19 cellular contexts compared by ENCODE assay signal in the genomic region with DNA sequence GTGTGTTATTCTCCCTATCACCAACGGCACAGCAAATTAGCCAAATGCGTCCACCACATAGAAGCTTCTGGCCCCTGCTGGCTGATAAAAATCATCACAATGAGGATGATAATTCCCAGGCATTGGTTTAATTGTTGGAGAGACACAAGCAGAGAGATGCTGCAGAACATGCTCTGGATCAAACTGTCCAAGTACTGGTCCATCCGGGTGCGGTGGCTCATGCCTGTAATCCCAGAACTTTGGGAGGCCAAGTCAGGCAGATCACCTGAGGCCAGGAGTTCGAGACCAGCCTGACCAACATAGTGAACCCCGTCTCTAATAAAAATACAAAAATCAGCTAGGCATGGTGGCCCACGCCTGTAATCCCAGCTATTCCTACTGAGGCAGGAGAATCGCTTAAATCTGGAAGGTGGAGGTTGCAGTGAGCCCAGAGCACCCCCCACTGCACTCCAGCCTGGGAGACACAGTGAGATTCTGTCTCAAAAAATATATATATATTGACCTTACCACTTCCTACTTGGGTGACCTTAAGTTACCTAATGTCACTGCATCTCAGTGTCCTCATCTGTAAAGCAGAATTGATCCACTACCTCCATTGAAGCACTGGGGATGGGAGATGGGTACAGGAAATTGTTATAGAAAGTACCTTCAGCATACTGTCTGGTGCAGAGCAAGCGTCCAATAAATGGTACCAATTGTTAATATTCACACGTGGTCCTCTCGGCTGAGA.
"Had no signal": no experiment of that assay in that cellular context is flagged by ENCODE, and none has a peak within 500 bp of the region (broad histone marks: within the 10 kb centered on the region; RNA-seq: fewer than 3 reads in every experiment).

No MANE protein-coding gene starts in this region.

- H3K36me3 Mint-ChIP-seq: natural killer cell treated with Interleukin-12 subunit alpha and Interleukin-12 subunit beta and Interleukin-15 and Interleukin-18, amount 100 ng/mL, for 72 hours had no signal

- H3K4me1 ChIP-seq: body of pancreas had no signal

- H3K27me3 ChIP-seq: body of pancreas, tibial artery, vagina had no signal

- H3K36me3 ChIP-seq: tibial artery, vagina had no signal

- H3K4me3 ChIP-seq: body of pancreas, tibial artery, vagina had no signal

- H3K27me3 Mint-ChIP-seq: activated T-cell treated with anti-CD3 and anti-CD28 coated beads, Interleukin-2, amount 50 U/mL, for 24 hours had no signal

- ATAC-seq: activated CD8-positive, alpha-beta T cell treated with anti-CD3 and anti-CD28 coated beads, Interleukin-2, amount 10 ng/mL, durations not matched to agents 7 days and 5 days; body of pancreas; natural killer cell treated with Interleukin-12 subunit alpha and Interleukin-12 subunit beta and Interleukin-15 and Interleukin-18, amount 100 ng/mL, for 72 hours; stimulated activated naive CD8-positive, alpha-beta T cell treated with anti-CD3 and anti-CD28 coated beads, Interleukin-15, Interleukin-2, amounts not matched to agents 100 U/mL and 50 U/mL, for 24 hours had no signal

- DNase-seq: activated CD4-positive, alpha-beta T cell treated with anti-CD3 and anti-CD28 coated beads, Interleukin-2, amount 10 ng/mL, durations not matched to agents 24 days and 14 days; activated CD4-positive, CD25-positive, alpha-beta regulatory T cell; activated CD8-positive, alpha-beta T cell treated with anti-CD3 and anti-CD28 coated beads, Interleukin-2, amount 10 ng/mL, durations not matched to agents 7 days and 5 days; activated naive CD4-positive, alpha-beta T cell treated with Interleukin-2 at 50 U/mL for 16 hours; activated T-cell treated with anti-CD3 and anti-CD28 coated beads, Interleukin-2, amount 50 U/mL, for 24 hours; body of pancreas; central memory CD4-positive, alpha-beta T cell; endodermal cell; erythroblast; head of caudate nucleus; kidney glomerular epithelial cell; nucleus accumbens; stimulated activated naive CD8-positive, alpha-beta T cell treated with anti-CD3 and anti-CD28 coated beads, Interleukin-15, Interleukin-2, amounts not matched to agents 100 U/mL and 50 U/mL, for 24 hours; T-helper 1 cell; T-helper 9 cell; tibial artery had no signal

- H3K27ac Mint-ChIP-seq: activated CD4-positive, alpha-beta T cell treated with anti-CD3 and anti-CD28 coated beads, Interleukin-2, amount 10 ng/mL, durations not matched to agents 24 days and 14 days; activated CD8-positive, alpha-beta T cell treated with anti-CD3 and anti-CD28 coated beads, Interleukin-2, amount 10 ng/mL, durations not matched to agents 7 days and 5 days; activated T-cell treated with anti-CD3 and anti-CD28 coated beads, Interleukin-2, amount 50 U/mL, for 24 hours; activated T-helper 2 cell treated with anti-CD3 and anti-CD28 coated beads, Interferon-gamma antibody, Interleukin-2, Interleukin-4, amounts not matched to agents 10 μg/mL and 5 μg/mL and 100 μg/mL, durations not matched to agents 14 hours and 24 hours and 36 hours; endodermal cell; natural killer cell treated with Interleukin-12 subunit alpha and Interleukin-12 subunit beta and Interleukin-15 and Interleukin-18, amount 100 ng/mL, for 72 hours had no signal

- H3K9me3 ChIP-seq: body of pancreas, tibial artery, vagina had no signal

- H3K4me3 Mint-ChIP-seq: activated CD4-positive, alpha-beta T cell treated with anti-CD3 and anti-CD28 coated beads, Interleukin-2, amount 10 ng/mL, durations not matched to agents 24 days and 14 days; activated CD8-positive, alpha-beta T cell treated with anti-CD3 and anti-CD28 coated beads, Interleukin-2, amount 10 ng/mL, durations not matched to agents 7 days and 5 days; activated T-cell treated with anti-CD3 and anti-CD28 coated beads, Interleukin-2, amount 50 U/mL, for 24 hours; endodermal cell; natural killer cell treated with Interleukin-12 subunit alpha and Interleukin-12 subunit beta and Interleukin-15 and Interleukin-18, amount 100 ng/mL, for 72 hours had no signal

- H3K27ac ChIP-seq: body of pancreas, tibial artery, vagina had no signal

- H3K9me3 Mint-ChIP-seq: activated T-cell treated with anti-CD3 and anti-CD28 coated beads, Interleukin-2, amount 50 U/mL, for 24 hours; activated T-helper 2 cell treated with anti-CD3 and anti-CD28 coated beads, Interferon-gamma antibody, Interleukin-2, Interleukin-4, amounts not matched to agents 10 μg/mL and 5 μg/mL and 100 μg/mL, durations not matched to agents 14 hours and 24 hours and 36 hours; endodermal cell; natural killer cell treated with Interleukin-12 subunit alpha and Interleukin-12 subunit beta and Interleukin-15 and Interleukin-18, amount 100 ng/mL, for 72 hours had no signal
